ENCODE assay signal across 1 cellular context in the genomic region with DNA sequence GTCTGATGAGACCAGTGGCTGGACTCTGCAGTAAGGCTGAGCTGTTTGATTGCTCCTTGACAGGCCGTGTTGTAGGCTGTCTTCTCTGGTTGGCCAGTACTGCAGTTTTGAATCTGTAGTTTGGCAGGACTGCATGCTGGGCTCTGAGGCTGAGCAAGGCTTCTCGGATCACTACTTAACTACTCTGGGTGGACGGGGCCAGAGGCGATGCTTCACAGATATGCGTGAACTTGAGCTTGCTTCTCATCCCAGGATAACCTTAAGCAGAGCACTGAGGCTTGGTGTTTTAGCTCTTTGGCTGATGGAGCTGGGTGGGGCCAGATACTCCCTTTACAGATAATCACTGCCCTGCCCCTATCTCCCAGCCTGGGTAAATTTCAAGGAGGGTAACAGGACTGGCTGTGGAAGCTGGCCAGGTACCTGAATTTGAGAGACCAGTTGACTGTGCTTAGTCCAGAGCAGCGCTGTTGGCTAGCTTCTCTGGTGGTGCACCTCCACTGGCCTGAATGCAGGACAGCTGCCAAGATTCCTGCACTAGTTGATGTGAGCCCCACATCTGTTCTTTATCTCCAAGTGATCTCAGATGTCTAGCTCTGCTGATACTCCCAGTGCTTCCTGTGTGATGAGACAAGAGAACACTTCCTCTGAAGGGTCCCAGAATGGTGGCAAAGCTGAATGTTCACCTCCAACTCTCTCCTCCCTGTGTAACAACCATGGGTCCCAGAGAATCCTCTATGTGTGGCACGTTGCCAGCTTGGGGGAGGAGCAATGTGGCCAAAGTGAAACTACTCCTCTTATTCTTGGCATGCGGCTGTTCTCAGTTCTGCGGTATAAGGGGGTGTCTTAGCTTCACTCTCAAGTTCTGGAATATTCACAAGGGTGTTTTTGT.
TF ChIP-seq lines count a peak whose summit lies in the region.

No MANE protein-coding gene starts in this region.

TF ChIP-seq in HCT116, 20 proteins besides CTCF, POLR2A, EP300 and RAD21 (continued from another document):
- TF ChIP-seq, protein P1, sequence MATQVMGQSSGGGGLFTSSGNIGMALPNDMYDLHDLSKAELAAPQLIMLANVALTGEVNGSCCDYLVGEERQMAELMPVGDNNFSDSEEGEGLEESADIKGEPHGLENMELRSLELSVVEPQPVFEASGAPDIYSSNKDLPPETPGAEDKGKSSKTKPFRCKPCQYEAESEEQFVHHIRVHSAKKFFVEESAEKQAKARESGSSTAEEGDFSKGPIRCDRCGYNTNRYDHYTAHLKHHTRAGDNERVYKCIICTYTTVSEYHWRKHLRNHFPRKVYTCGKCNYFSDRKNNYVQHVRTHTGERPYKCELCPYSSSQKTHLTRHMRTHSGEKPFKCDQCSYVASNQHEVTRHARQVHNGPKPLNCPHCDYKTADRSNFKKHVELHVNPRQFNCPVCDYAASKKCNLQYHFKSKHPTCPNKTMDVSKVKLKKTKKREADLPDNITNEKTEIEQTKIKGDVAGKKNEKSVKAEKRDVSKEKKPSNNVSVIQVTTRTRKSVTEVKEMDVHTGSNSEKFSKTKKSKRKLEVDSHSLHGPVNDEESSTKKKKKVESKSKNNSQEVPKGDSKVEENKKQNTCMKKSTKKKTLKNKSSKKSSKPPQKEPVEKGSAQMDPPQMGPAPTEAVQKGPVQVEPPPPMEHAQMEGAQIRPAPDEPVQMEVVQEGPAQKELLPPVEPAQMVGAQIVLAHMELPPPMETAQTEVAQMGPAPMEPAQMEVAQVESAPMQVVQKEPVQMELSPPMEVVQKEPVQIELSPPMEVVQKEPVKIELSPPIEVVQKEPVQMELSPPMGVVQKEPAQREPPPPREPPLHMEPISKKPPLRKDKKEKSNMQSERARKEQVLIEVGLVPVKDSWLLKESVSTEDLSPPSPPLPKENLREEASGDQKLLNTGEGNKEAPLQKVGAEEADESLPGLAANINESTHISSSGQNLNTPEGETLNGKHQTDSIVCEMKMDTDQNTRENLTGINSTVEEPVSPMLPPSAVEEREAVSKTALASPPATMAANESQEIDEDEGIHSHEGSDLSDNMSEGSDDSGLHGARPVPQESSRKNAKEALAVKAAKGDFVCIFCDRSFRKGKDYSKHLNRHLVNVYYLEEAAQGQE (IDR thresholded peaks at IDR 0.05; ENCODE audit: low read depth), result no peak
- TF ChIP-seq SRF (IDR thresholded peaks at IDR 0.05; ENCODE audit: low read depth), result no peak
